Comparison of ENCODE assay signal across 21 cellular contexts in the genomic region with DNA sequence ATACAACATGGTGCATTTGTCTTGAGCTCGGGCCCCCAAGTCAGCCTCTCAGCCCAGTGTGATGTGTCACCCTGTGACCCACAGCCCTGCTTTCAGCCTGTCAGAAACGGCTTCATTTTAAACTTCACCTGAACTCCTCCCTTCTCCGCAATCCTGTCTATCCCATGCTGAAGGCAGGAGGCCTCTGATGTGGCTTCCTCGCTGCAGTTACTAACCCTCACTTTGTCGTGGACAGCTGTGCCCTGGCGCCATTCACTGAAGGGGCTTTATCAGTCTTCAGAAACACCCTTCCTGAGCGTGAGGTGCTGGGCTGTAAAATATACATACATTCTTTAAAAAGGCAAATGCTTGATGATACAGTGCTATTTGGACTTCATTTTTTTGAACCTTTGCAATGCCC.
"Had no signal": no experiment of that assay in that cellular context is flagged by ENCODE, and none has a peak within 500 bp of the region (broad histone marks: within the 10 kb centered on the region; RNA-seq: fewer than 3 reads in every experiment).

No MANE protein-coding gene starts in this region.

- H3K9ac ChIP-seq: SK-N-SH had no signal

- H3K4me2 ChIP-seq: SK-N-SH had no signal

- H3K27ac ChIP-seq: RWPE1 had no signal

- ATAC-seq: Panc1, PC-3 had no signal

- H3K9me2 ChIP-seq: SK-N-SH had no signal

- DNase-seq: Karpas-422, KBM-7, MM.1S, NCI-H1092 treated with DMSO at 0.1 percent for 48 hours, NCI-H1436, NCI-H187, NCI-H2029, NCI-H2081 treated with DMSO at 0.1 percent for 48 hours, NCI-H2171, NCI-H226, NCI-H446, NCI-H510A, NCI-H524 treated with DMSO at 0.1 percent for 48 hours, NCI-H69, NCI-H774, PC-3, SHP77, SK-N-SH, SW 1271 had no signal
